Comparison of ENCODE assay signal across 19 cellular contexts in genomic region chr6:51049983-51050877, GRCh38.
DNase-seq lines count a peak whose midpoint lies in the region; ATAC-seq and TF ChIP-seq lines count a peak whose summit lies in the region.
"Had no signal": no experiment of that assay in that cellular context is flagged by ENCODE, and none has a peak within 500 bp of the region (broad histone marks: within the 10 kb centered on the region; RNA-seq: fewer than 3 reads in every experiment).

No MANE protein-coding gene starts in this region.

- 39 to 43% methylated on average over 2 of the region's 2 CpGs for WGBS in lower leg skin, 2 donors
- WGBS in body of pancreas, 2 donors = 35 to 40% methylated on average over 2 of the region's 2 CpGs

- TF ChIP-seq POLR2A in lower leg skin (IDR thresholded peaks at IDR 0.05) (no peak), body of pancreas (IDR thresholded peaks at IDR 0.05) (no peak)

- H3K4me3 Mint-ChIP-seq in naive thymus-derived CD4-positive, alpha-beta T cell = no peak overlapping the region
- H3K4me3 Mint-ChIP-seq: naive thymus-derived CD8-positive, alpha-beta T cell; T-helper 2 cell treated with Interferon-gamma antibody and Interleukin-4, amounts not matched to agents 5 μg/mL and 100 μg/mL, for 36 hours had no signal

- H3K4me3 ChIP-seq in PC-3 (ENCODE audit: low read length) = no peak overlapping the region
- no peak overlapping the region for H3K4me3 ChIP-seq in naive thymus-derived CD4-positive, alpha-beta T cell (ENCODE audit: low read length)
- no peak overlapping the region for H3K4me3 ChIP-seq in lower leg skin (ENCODE audit: low read depth, poor library complexity, severe bottlenecking)
- H3K4me3 ChIP-seq in body of pancreas = no peak overlapping the region
- H3K4me3 ChIP-seq: prostate gland had no signal

- H3K36me3 Mint-ChIP-seq in naive thymus-derived CD4-positive, alpha-beta T cell = no peaks in the 10 kb centered on the region
- H3K36me3 Mint-ChIP-seq: naive thymus-derived CD8-positive, alpha-beta T cell had no signal

- CTCF ChIA-PET in PC-3 (lab: Charles Lee) = no interaction called here
- CTCF ChIA-PET in naive thymus-derived CD4-positive, alpha-beta T cell (lab: Charles Lee) = no interaction called here

- no peak overlapping the region for H3K27ac Mint-ChIP-seq in naive thymus-derived CD4-positive, alpha-beta T cell
- H3K27ac Mint-ChIP-seq: naive thymus-derived CD8-positive, alpha-beta T cell; T-helper 2 cell treated with Interferon-gamma antibody and Interleukin-4, amounts not matched to agents 5 μg/mL and 100 μg/mL, for 36 hours had no signal

- ATAC-seq in PC-3 = peak; percentile 71
- ATAC-seq in esophagus mucosa = peak; percentile 59
- peak; percentile 26 for ATAC-seq in naive thymus-derived CD4-positive, alpha-beta T cell
- no peak for ATAC-seq in body of pancreas
- ATAC-seq: left ventricle myocardium superior; naive thymus-derived CD8-positive, alpha-beta T cell had no signal

- H3K9me3 Mint-ChIP-seq in naive thymus-derived CD4-positive, alpha-beta T cell = peaks cover 0 to 15% (median 7%) of the 10 kb centered on the region in 11 donors
- H3K9me3 Mint-ChIP-seq: T-helper 2 cell treated with Interferon-gamma antibody and Interleukin-4, amounts not matched to agents 5 μg/mL and 100 μg/mL, for 36 hours had no signal

- H3K4me2 ChIP-seq in PC-3 (ENCODE audit: low read length) = no peak overlapping the region

- H4K20me1 ChIP-seq in PC-3 (ENCODE audit: low read length) = no peaks in the 10 kb centered on the region

- H3K27me3 ChIP-seq in PC-3 (ENCODE audit: low read length) = no peaks in the 10 kb centered on the region
- H3K27me3 ChIP-seq in naive thymus-derived CD4-positive, alpha-beta T cell (ENCODE audit: control insufficient read depth in 2 of 2, insufficient read depth in 2 of 2, low read length in 2 of 2) = no peaks in the 10 kb centered on the region
- no peaks in the 10 kb centered on the region for H3K27me3 ChIP-seq in body of pancreas

- H2AFZ ChIP-seq in PC-3 (ENCODE audit: low read length) = 0 out of 2 replicates have a peak overlapping the region, but pooled peaks have one; percentile 33

- peaks cover 31% of the 10 kb centered on the region for H3K4me1 ChIP-seq in PC-3 (ENCODE audit: insufficient read depth, low read length)
- H3K4me1 ChIP-seq in naive thymus-derived CD4-positive, alpha-beta T cell (ENCODE audit: control insufficient read depth in 2 of 2, insufficient read depth in 2 of 2, low read length in 2 of 2) = no peaks in the 10 kb centered on the region
- no peaks in the 10 kb centered on the region for H3K4me1 ChIP-seq in body of pancreas
- H3K4me1 ChIP-seq: prostate gland had no signal

- TF ChIP-seq CTCF in PC-3 (conservative IDR thresholded peaks at IDR 0.05; ENCODE audit: low read depth, low read length) (no peak), lower leg skin (IDR thresholded peaks at IDR 0.05) (no peak), body of pancreas (IDR thresholded peaks at IDR 0.05) (no peak)

- no TSS peak for BruUV-seq in PC-3 (replicated peaks; lab: Mats Ljungman, UMichigan)

- H3K4me1 Mint-ChIP-seq in naive thymus-derived CD4-positive, alpha-beta T cell = no peaks in the 10 kb centered on the region
- H3K4me1 Mint-ChIP-seq: naive thymus-derived CD8-positive, alpha-beta T cell had no signal

- H3K27ac ChIP-seq in PC-3 (ENCODE audit: low read length) = no peak overlapping the region
- no peak overlapping the region for H3K27ac ChIP-seq in naive thymus-derived CD4-positive, alpha-beta T cell (ENCODE audit: low read depth, low read length)
- H3K27ac ChIP-seq in body of pancreas = no peak overlapping the region
- H3K27ac ChIP-seq: prostate gland had no signal

- intact Hi-C loops in PC-3 (cut with micrococcal nuclease) (no loop called here), lower leg skin (cut with DNase I; ENCODE audit: low total_unique reads) (no loop called here), body of pancreas (cut with DNase I) (no loop called here)
- intact Hi-C loops in naive thymus-derived CD4-positive, alpha-beta T cell (cut with micrococcal nuclease) = no loop called here

- H3K9me3 ChIP-seq in PC-3 (ENCODE audit: low read length) = no peaks in the 10 kb centered on the region
- no peaks in the 10 kb centered on the region for H3K9me3 ChIP-seq in naive thymus-derived CD4-positive, alpha-beta T cell (ENCODE audit: control insufficient read depth in 2 of 3, low read length in 3 of 3)
- H3K9me3 ChIP-seq in body of pancreas = no peaks in the 10 kb centered on the region
- H3K9me3 ChIP-seq: prostate gland had no signal

- H3K79me2 ChIP-seq in PC-3 (ENCODE audit: low read length) = no peaks in the 10 kb centered on the region

- H3K27me3 Mint-ChIP-seq in naive thymus-derived CD4-positive, alpha-beta T cell = no peaks in the 10 kb centered on the region
- H3K27me3 Mint-ChIP-seq: naive thymus-derived CD8-positive, alpha-beta T cell had no signal

- DNase-seq in COLO829 (ENCODE audit: low spot score) = peak; percentile 57
- DNase-seq in PC-3 = peak; percentile 52
- no peak for DNase-seq in naive thymus-derived CD4-positive, alpha-beta T cell
- DNase-seq in NCI-H2029 (lab: John Stamatoyannopoulos, UW) = no peak
- no peak for DNase-seq in SW 1271 (lab: John Stamatoyannopoulos, UW)
- DNase-seq in lower leg skin (ENCODE audit: low spot score in 2 of 2) = no peak
- DNase-seq in body of pancreas = no peak
- DNase-seq: activated CD4-positive, alpha-beta T cell treated with anti-CD3 and anti-CD28 coated beads for 48 hours; activated CD8-positive, alpha-beta memory T cell treated with anti-CD3 and anti-CD28 coated beads, Interleukin-2, amount 50 U/mL, for 48 hours; activated naive CD4-positive, alpha-beta T cell; Calu3; GOT3; Kasumi-1; left ventricle myocardium superior; naive thymus-derived CD8-positive, alpha-beta T cell; SIG-M5 had no signal

- no peaks in the 10 kb centered on the region for H3F3A ChIP-seq in PC-3 (ENCODE audit: low read length, unreplicated experiment)

- POLR2A ChIA-PET in PC-3 (lab: Charles Lee; ENCODE audit: unreplicated experiment) = interaction anchor here (0.7 kb wide), 1 partner anchor 148 kb away, joined by 4 read pairs; no protein-coding TSS in a partner anchor
- POLR2A ChIA-PET in naive thymus-derived CD4-positive, alpha-beta T cell (lab: Charles Lee) = no interaction called here

- no peak overlapping the region for H3K9ac ChIP-seq in PC-3 (ENCODE audit: low read length)

- no peaks in the 10 kb centered on the region for H3K36me3 ChIP-seq in PC-3 (ENCODE audit: low read depth, low read length)
- no peaks in the 10 kb centered on the region for H3K36me3 ChIP-seq in naive thymus-derived CD4-positive, alpha-beta T cell (ENCODE audit: control insufficient read depth in 2 of 3, insufficient read depth in 3 of 3, low read length in 3 of 3)
- H3K36me3 ChIP-seq in body of pancreas (replicated peaks in 1 of 2; ENCODE audit: insufficient read depth in 1 of 2, low read depth in 2 of 2) = no peaks in the 10 kb centered on the region
- H3K36me3 ChIP-seq: prostate gland had no signal

- no peaks in the 10 kb centered on the region for H3K9me2 ChIP-seq in PC-3 (replicated peaks; ENCODE audit: low read length)

Comparison
In these comparisons a context has a peak if more than half of its experiments do, and no peak if none do; other contexts are left out.
1. DNase-seq: peak in COLO829 (single experiment) and PC-3 (single experiment); none in naive thymus-derived CD4-positive, alpha-beta T cell (0 of 9), NCI-H2029 (single experiment), SW 1271 (0 of 2), lower leg skin (0 of 2) and body of pancreas (0 of 4).